In the genomic region with DNA sequence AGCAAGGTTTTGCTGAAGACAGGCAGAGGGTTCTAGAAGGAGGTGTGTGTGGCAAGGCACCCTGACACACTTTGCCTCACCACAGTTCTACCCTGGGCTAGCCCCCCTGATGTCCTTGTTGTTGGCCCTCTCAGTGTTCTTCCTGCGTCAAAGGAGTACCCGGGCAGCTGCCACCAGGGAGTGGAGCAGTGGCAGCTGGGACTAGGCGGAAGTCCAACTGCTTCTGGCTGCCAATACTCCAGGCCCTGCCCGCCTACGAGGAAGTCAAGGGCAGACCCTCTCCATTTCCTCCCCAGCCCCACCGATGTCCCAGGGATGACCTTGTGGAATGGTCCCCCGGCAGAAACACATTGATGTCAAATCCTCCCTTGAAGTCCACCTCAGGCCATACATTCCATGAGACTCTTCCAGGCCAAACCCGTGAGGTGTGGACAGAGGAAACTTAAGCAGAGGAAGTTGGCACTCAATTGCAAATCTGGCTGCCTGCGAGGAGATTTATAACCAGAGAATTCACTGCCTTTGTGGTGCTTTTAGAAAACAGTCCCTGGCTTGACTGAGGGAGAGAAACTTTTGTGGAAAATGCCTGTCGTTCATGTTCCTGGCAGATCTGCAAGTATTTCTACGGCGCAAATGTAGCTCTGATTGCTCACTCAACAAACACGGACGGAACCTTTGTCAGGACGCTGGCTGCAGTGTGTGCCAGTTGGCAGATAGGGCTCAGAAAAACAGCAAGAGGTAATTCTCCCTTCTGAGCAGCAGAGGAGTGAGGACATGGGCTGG, we compare ENCODE assay signal across 13 cellular contexts.
DNase-seq lines count a peak whose midpoint lies in the region; ATAC-seq and TF ChIP-seq lines count a peak whose summit lies in the region.
"Had no signal": no experiment of that assay in that cellular context is flagged by ENCODE, and none has a peak within 500 bp of the region (broad histone marks: within the 10 kb centered on the region; RNA-seq: fewer than 3 reads in every experiment).

No MANE protein-coding gene starts in this region.

- peak overlapping the region; percentile 61 for H2AFZ ChIP-seq in GM23248

- no peaks in the 10 kb centered on the region for H3F3A ChIP-seq in GM23248 (ENCODE audit: insufficient read depth)

- peak overlapping the region; percentile 35 for H3K4me3 ChIP-seq in GM23248
- H3K4me3 ChIP-seq in skeletal muscle cell (ENCODE audit: low read depth, low read length) = no peak overlapping the region

- in situ Hi-C loops in GM23248 (cut with MboI) = no loop called here

- peak; percentile 41 for ATAC-seq in left lobe of liver
- ATAC-seq: SK-N-SH treated with all-trans-retinoic acid at 6 μM for 48 hours had no signal

- H3K4me2 ChIP-seq in GM23248 (ENCODE audit: unreplicated experiment) = peak overlapping the region; percentile 32

- 16 to 17% methylated on average over 15 of the region's 15 CpGs for WGBS in GM23248 (ENCODE audit: low coverage in 1 of 2, low lambda C conversion rate in 2 of 2, missing lambda C conversion rate in 2 of 2), 2 experiments

- no peaks in the 10 kb centered on the region; the same call in 1 of the 2 replicates for H3K27me3 ChIP-seq in GM23248 (replicated peaks; ENCODE audit: insufficient read depth)

- peak; percentile 75 for DNase-seq in GM23248
- DNase-seq in dermis blood vessel endothelial cell = peak; percentile 38
- no peak for DNase-seq in left lobe of liver (ENCODE audit: low spot score)
- peak; percentile 29 for DNase-seq in skeletal muscle cell (ENCODE audit: low read depth)
- no peak for DNase-seq in activated effector memory CD4-positive, alpha-beta T cell treated with Interleukin-2 at 50 U/mL for 16 hours
- DNase-seq in GM20000 (ENCODE audit: low spot score) = no peak
- DNase-seq in COLO668 (lab: John Stamatoyannopoulos, UW; ENCODE audit: unreplicated experiment) = no peak
- no peak for DNase-seq in T-helper 2 cell
- DNase-seq: Caco-2; effector CD4-positive, alpha-beta T cell; H7; NCI-H1694 had no signal

- no peaks in the 10 kb centered on the region for H3K79me2 ChIP-seq in GM23248 (ENCODE audit: insufficient read depth)

- no peaks in the 10 kb centered on the region for H3K9me2 ChIP-seq in GM23248 (ENCODE audit: insufficient read depth)

- H3K36me3 ChIP-seq in GM23248 (ENCODE audit: low read depth) = no peaks in the 10 kb centered on the region

- no peak for TF ChIP-seq CTCF in GM20000 (IDR thresholded peaks at IDR 0.05; ENCODE audit: extremely low read depth, missing control alignments)

- H4K20me1 ChIP-seq in GM23248 (ENCODE audit: insufficient read depth) = no peaks in the 10 kb centered on the region

- H3K27ac ChIP-seq in GM23248 = no peak overlapping the region

- H3K9ac ChIP-seq in GM23248 = no peak overlapping the region

- no peaks in the 10 kb centered on the region for H3K9me3 ChIP-seq in GM23248 (ENCODE audit: low read depth)
- H3K9me3 ChIP-seq: Caco-2 had no signal

- peaks cover 12% of the 10 kb centered on the region for H3K4me1 ChIP-seq in GM23248 (ENCODE audit: insufficient read depth)

Comparison
In these comparisons a context has a peak if more than half of its experiments do, and no peak if none do; other contexts are left out.
1. DNase-seq: peak in GM23248 (single experiment), dermis blood vessel endothelial cell (single experiment) and skeletal muscle cell (single experiment); none in left lobe of liver (single experiment), activated effector memory CD4-positive, alpha-beta T cell treated with Interleukin-2 at 50 U/mL for 16 hours (single experiment), GM20000 (single experiment), COLO668 (single experiment) and T-helper 2 cell (0 of 5).